In genomic region chr9:99018653-99019052, GRCh38 we compare ENCODE assay signal across 31 cellular contexts.
A peak's percentile ranks its signal among the peaks of the same experiment; 100 is the strongest.
DNase-seq lines count a peak whose midpoint lies in the region; ATAC-seq and TF ChIP-seq lines count a peak whose summit lies in the region.
"Had no signal": no experiment of that assay in that cellular context is flagged by ENCODE, and none has a peak within 500 bp of the region (broad histone marks: within the 10 kb centered on the region; RNA-seq: fewer than 3 reads in every experiment).

No MANE protein-coding gene starts in this region.

- intact Hi-C loops in heart right ventricle (cut with DNase I) (no loop called here), esophagus muscularis mucosa (cut with DNase I) (no loop called here), thyroid gland (cut with DNase I) (no loop called here), gastrocnemius medialis (cut with DNase I; ENCODE audit: low total_unique reads) (no loop called here)

- in situ Hi-C loops in gastrocnemius medialis (cut with MboI; ENCODE audit: low sequenced_read_pairs in 4 of 4) = no loop called here

- H3K27ac ChIP-seq in right atrium auricular region = peak overlapping the region; percentile 65 to 81
- H3K27ac ChIP-seq in heart right ventricle = peak overlapping the region in 3 of 10 donors; percentile 25 to 50 (median 29)
- H3K27ac ChIP-seq in esophagus muscularis mucosa (replicated peaks in 1 of 4) = peak overlapping the region in 3 of 4 donors; percentile 43 to 64 (median 49)
- peak overlapping the region; percentile 97 for H3K27ac ChIP-seq in osteoblast (ENCODE audit: low read depth, low read length)
- H3K27ac ChIP-seq in thyroid gland = no peak overlapping the region
- peak overlapping the region in 1 of 4 donors; percentile 54 for H3K27ac ChIP-seq in gastrocnemius medialis
- H3K27ac ChIP-seq: spleen had no signal

- H3K9me3 ChIP-seq in right atrium auricular region (no peaks in the 10 kb centered on the region), heart right ventricle (no peaks in the 10 kb centered on the region), esophagus muscularis mucosa (no peaks in the 10 kb centered on the region), osteoblast (ENCODE audit: low read depth, low read length) (no peaks in the 10 kb centered on the region), thyroid gland (no peaks in the 10 kb centered on the region), gastrocnemius medialis (no peaks in the 10 kb centered on the region)
- H3K9me3 ChIP-seq: BE2C, breast epithelium, colonic mucosa, SK-N-SH, spleen had no signal

- H3K36me3 ChIP-seq in right atrium auricular region (peaks cover 15% of the 10 kb centered on the region), heart right ventricle (peaks cover 0 to 98% (median 8%) of the 10 kb centered on the region in 9 donors), esophagus muscularis mucosa (peaks cover 47 to 96% (median 68%) of the 10 kb centered on the region in 4 donors), osteoblast (ENCODE audit: insufficient read depth, low read length) (no peaks in the 10 kb centered on the region), thyroid gland (peaks cover 0 to 4% of the 10 kb centered on the region in 2 donors), gastrocnemius medialis (no peaks in the 10 kb centered on the region)
- H3K36me3 ChIP-seq: BE2C, breast epithelium, colonic mucosa, spleen had no signal

- WGBS in heart right ventricle, 2 donors = 88 to 91% methylated on average over 1 of the region's 1 CpG
- WGBS in esophagus muscularis mucosa = 85% methylated on average over 1 of the region's 1 CpG
- WGBS in thyroid gland, 2 donors = 93% methylated on average over 1 of the region's 1 CpG

- TF ChIP-seq CTCF in right atrium auricular region (IDR thresholded peaks at IDR 0.05) = no peak
- TF ChIP-seq CTCF in heart right ventricle (IDR thresholded peaks at IDR 0.05) = no peak
- TF ChIP-seq CTCF in esophagus muscularis mucosa (IDR thresholded peaks at IDR 0.05) = no peak
- TF ChIP-seq CTCF in osteoblast (IDR thresholded peaks at IDR 0.05; ENCODE audit: extremely low read depth, low read depth, low read length) = no peak
- TF ChIP-seq CTCF in thyroid gland (IDR thresholded peaks at IDR 0.05) = no peak
- TF ChIP-seq CTCF in gastrocnemius medialis (IDR thresholded peaks at IDR 0.05 in 4 of 5, conservative IDR thresholded peaks at IDR 0.05 in 1 of 5) = no peak

- H3K27me3 ChIP-seq in right atrium auricular region = no peaks in the 10 kb centered on the region
- peaks cover 0 to 8% (median 0%) of the 10 kb centered on the region in 7 donors for H3K27me3 ChIP-seq in heart right ventricle
- H3K27me3 ChIP-seq in esophagus muscularis mucosa = no peaks in the 10 kb centered on the region
- no peaks in the 10 kb centered on the region for H3K27me3 ChIP-seq in osteoblast (ENCODE audit: insufficient read depth, low read length)
- H3K27me3 ChIP-seq in thyroid gland = no peaks in the 10 kb centered on the region
- no peaks in the 10 kb centered on the region for H3K27me3 ChIP-seq in gastrocnemius medialis
- H3K27me3 ChIP-seq: BE2C, breast epithelium, colonic mucosa, spleen had no signal

- H3K4me3 ChIP-seq in right atrium auricular region (no peak overlapping the region), heart right ventricle (no peak overlapping the region), esophagus muscularis mucosa (no peak overlapping the region), osteoblast (ENCODE audit: insufficient read depth, low read length) (no peak overlapping the region), thyroid gland (replicated peaks in 1 of 3) (no peak overlapping the region), gastrocnemius medialis (no peak overlapping the region)
- H3K4me3 ChIP-seq: breast epithelium, colonic mucosa, spleen had no signal

- no peak for ATAC-seq in heart right ventricle
- no peak for ATAC-seq in HG03039 (IDR thresholded peaks at IDR 0.05; ENCODE audit: unreplicated experiment)
- ATAC-seq in gastrocnemius medialis = no peak
- ATAC-seq: activated T-cell treated with anti-CD3 and anti-CD28 coated beads, Interleukin-2, amount 50 U/mL, for 4 hours; T-helper 17 cell had no signal

- DNase-seq in right atrium auricular region (ENCODE audit: low spot score) (no peak), heart right ventricle (no peak), esophagus muscularis mucosa (ENCODE audit: extremely low spot score) (no peak), osteoblast (ENCODE audit: insufficient read length, low spot score, missing footprints) (no peak), thyroid gland (no peak), gastrocnemius medialis (no peak), NAMALWA (ENCODE audit: low spot score) (no peak)
- DNase-seq: activated CD4-positive, alpha-beta T cell treated with anti-CD3 and anti-CD28 coated beads for 4 hours; activated CD8-positive, alpha-beta memory T cell treated with anti-CD3 and anti-CD28 coated beads for 24 hours; activated naive CD4-positive, alpha-beta T cell treated with Interleukin-2 at 50 U/mL for 16 hours; activated T-cell treated with anti-CD3 and anti-CD28 coated beads, Interleukin-2, amount 50 U/mL, for 4 hours; BE2C; colonic mucosa; endodermal cell; GF-D8; glutamatergic neuron; GOT3; KG1; kidney glomerular epithelial cell; mammary epithelial cell; NCI-H146; NCI-H524 treated with DMSO at 0.1 percent for 48 hours; nucleus accumbens; RPMI8226; SK-N-SH; spleen; stimulated activated CD4-positive, alpha-beta T cell treated with anti-CD3 and anti-CD28 coated beads, Interleukin-4, amount 100 ng/mL, for 1 hour; stimulated activated naive CD4-positive, alpha-beta T cell; T-helper 17 cell had no signal

- H3K79me2 ChIP-seq in osteoblast (ENCODE audit: insufficient read depth, low read length) = no peaks in the 10 kb centered on the region

- TF ChIP-seq POLR2A in esophagus muscularis mucosa (IDR thresholded peaks at IDR 0.05; ENCODE audit: low read depth) (no peak), thyroid gland (IDR thresholded peaks at IDR 0.05) (no peak), gastrocnemius medialis (IDR thresholded peaks at IDR 0.05) (no peak)

- no peak overlapping the region for H3K4me2 ChIP-seq in osteoblast (ENCODE audit: insufficient read depth, low read length)

- no peaks in the 10 kb centered on the region for H4K20me1 ChIP-seq in osteoblast (ENCODE audit: insufficient read depth, low read length)

- no peak for TF ChIP-seq EP300 in esophagus muscularis mucosa (IDR thresholded peaks at IDR 0.05)

- H3K4me1 ChIP-seq in right atrium auricular region = peaks cover 0 to 15% of the 10 kb centered on the region in 2 donors
- H3K4me1 ChIP-seq in heart right ventricle = peaks cover 0 to 33% (median 9%) of the 10 kb centered on the region in 9 donors
- H3K4me1 ChIP-seq in esophagus muscularis mucosa = peaks cover 0 to 30% (median 17%) of the 10 kb centered on the region in 4 donors
- peaks cover 24% of the 10 kb centered on the region for H3K4me1 ChIP-seq in osteoblast (ENCODE audit: insufficient read depth, low read length)
- peaks cover 1 to 15% of the 10 kb centered on the region in 2 donors for H3K4me1 ChIP-seq in thyroid gland
- peaks cover 0 to 3% of the 10 kb centered on the region in 2 donors for H3K4me1 ChIP-seq in gastrocnemius medialis
- H3K4me1 ChIP-seq: BE2C, breast epithelium, colonic mucosa had no signal

- H2AFZ ChIP-seq in osteoblast (ENCODE audit: low read length) = no peak overlapping the region

Comparison
In these comparisons a context has a peak if more than half of its experiments do, and no peak if none do; other contexts are left out.
1. H3K27ac ChIP-seq: peak in right atrium auricular region (2 of 2), esophagus muscularis mucosa (3 of 4) and osteoblast (single experiment); none in thyroid gland (0 of 3).